In the genomic region with DNA sequence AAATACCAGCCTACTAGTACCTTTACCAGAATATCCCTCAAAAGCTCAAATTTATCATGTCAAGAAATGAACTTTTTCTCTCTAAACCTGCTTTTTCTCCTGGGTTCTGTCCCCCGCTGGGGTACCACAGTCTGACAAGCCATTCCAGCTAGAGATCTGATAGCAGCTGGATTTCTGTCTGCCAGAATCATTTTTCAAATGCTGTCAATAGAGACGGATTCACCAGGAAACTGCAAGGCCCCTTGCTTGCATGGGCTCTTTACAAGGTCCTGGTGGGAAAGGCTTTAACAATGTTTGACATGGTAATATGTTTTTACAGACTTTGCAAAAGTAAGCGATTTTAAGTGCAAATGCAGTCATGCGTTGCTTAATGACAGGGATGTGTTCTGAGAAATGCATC, we compare ENCODE assay signal across 21 cellular contexts. TPM values are rescaled to one million over a fixed set of nuclear protein-coding genes. Genes with fewer than 3 reads are reported as not detected.
DNase-seq lines count a peak whose midpoint lies in the region; ATAC-seq, FAIRE-seq and TF ChIP-seq lines count a peak whose summit lies in the region.
"Had no signal": no experiment of that assay in that cellular context is flagged by ENCODE, and none has a peak within 500 bp of the region (broad histone marks: within the 10 kb centered on the region; RNA-seq: fewer than 3 reads in every experiment).

No MANE protein-coding gene starts in this region.

- H3K27me3 ChIP-seq in Caco-2 (replicated peaks; ENCODE audit: control insufficient read depth, insufficient read depth, low read length) (no peaks in the 10 kb centered on the region), PC-9 (ENCODE audit: insufficient read depth, low read depth) (no peaks in the 10 kb centered on the region), hepatocyte (no peaks in the 10 kb centered on the region)
- H3K27me3 ChIP-seq: BE2C had no signal

- H3F3A ChIP-seq in PC-9 (ENCODE audit: insufficient read depth, low read depth) = peaks cover 21% of the 10 kb centered on the region

- H3K79me2 ChIP-seq in PC-9 (ENCODE audit: low read depth) = peaks cover 60% of the 10 kb centered on the region
- peaks cover 32% of the 10 kb centered on the region for H3K79me2 ChIP-seq in hepatocyte

- H3K4me3 Mint-ChIP-seq in Caco-2 (ENCODE audit: unreplicated experiment) = peak overlapping the region; percentile 78
- H3K4me3 Mint-ChIP-seq in activated CD4-positive, alpha-beta memory T cell treated with anti-CD3 and anti-CD28 coated beads, Interleukin-2, amount 10 ng/mL, durations not matched to agents 7 days and 5 days = no peak overlapping the region
- H3K4me3 Mint-ChIP-seq: CD4-positive, alpha-beta T cell had no signal

- no peaks in the 10 kb centered on the region; the same call in 1 of the 2 replicates for H4K20me1 ChIP-seq in PC-9 (ENCODE audit: insufficient read depth)
- no peaks in the 10 kb centered on the region for H4K20me1 ChIP-seq in hepatocyte (ENCODE audit: insufficient read depth, poor library complexity, severe bottlenecking)

- H3K9me3 Mint-ChIP-seq in Caco-2 (ENCODE audit: unreplicated experiment) = peaks cover 10% of the 10 kb centered on the region
- H3K9me3 Mint-ChIP-seq in activated CD4-positive, alpha-beta memory T cell treated with anti-CD3 and anti-CD28 coated beads, Interleukin-2, amount 10 ng/mL, durations not matched to agents 7 days and 5 days = no peaks in the 10 kb centered on the region
- H3K9me3 Mint-ChIP-seq: CD4-positive, alpha-beta T cell had no signal

- no peak for DNase-seq in A549 (ENCODE audit: low read depth in 1 of 2, low spot score in 1 of 2)
- DNase-seq in Caco-2 = no peak
- DNase-seq in PC-9 = no peak
- DNase-seq in hepatocyte (ENCODE audit: low spot score) = no peak
- DNase-seq in COR-L47 (lab: John Stamatoyannopoulos, UW) = no peak
- no peak for DNase-seq in activated CD4-positive, alpha-beta memory T cell treated with anti-CD3 and anti-CD28 coated beads, Interleukin-2, amount 10 ng/mL, durations not matched to agents 7 days and 5 days
- DNase-seq in NCI-H748 (lab: John Stamatoyannopoulos, UW; ENCODE audit: unreplicated experiment) = no peak
- DNase-seq: ACHN; BE2C; C1 segment of cervical spinal cord; CD4-positive, alpha-beta T cell; DMS79 treated with DMSO at 0.1 percent for 48 hours; GF-D8; IMR-90; Karpas-422; KBM-7 had no signal

- peak overlapping the region; percentile 84 for H3K4me2 ChIP-seq in A549
- H3K4me2 ChIP-seq in PC-9 = peak overlapping the region; percentile 94
- H3K4me2 ChIP-seq in hepatocyte = peak overlapping the region; percentile 90

- no peaks in the 10 kb centered on the region for H3K27me3 Mint-ChIP-seq in Caco-2 (ENCODE audit: insufficient read depth, unreplicated experiment)
- no peaks in the 10 kb centered on the region for H3K27me3 Mint-ChIP-seq in activated CD4-positive, alpha-beta memory T cell treated with anti-CD3 and anti-CD28 coated beads, Interleukin-2, amount 10 ng/mL, durations not matched to agents 7 days and 5 days
- H3K27me3 Mint-ChIP-seq: CD4-positive, alpha-beta T cell had no signal

- TF ChIP-seq RAD21 in A549 (conservative IDR thresholded peaks at IDR 0.05 in 1 of 2, IDR thresholded peaks at IDR 0.05 in 1 of 2) = no peak

- 86% methylated on average over 4 of the region's 4 CpGs for WGBS in A549 (ENCODE audit: missing lambda C conversion rate)
- WGBS in hepatocyte (ENCODE audit: low lambda C conversion rate, missing lambda C conversion rate) = 70% methylated on average over 4 of the region's 4 CpGs

- POLR2A ChIA-PET in A549 (lab: Yijun Ruan, JAX) = no interaction called here
- POLR2A ChIA-PET in Caco-2 (lab: Charles Lee) = no interaction called here
- POLR2A ChIA-PET in PC-9 (lab: Charles Lee; ENCODE audit: unreplicated experiment) = interaction anchor here (0.6 kb wide), 2 partner anchors 166 to 381 kb away, joined by 3 to 8 read pairs; no protein-coding TSS in a partner anchor
- POLR2A ChIA-PET in activated CD4-positive, alpha-beta memory T cell treated with anti-CD3 and anti-CD28 coated beads, Interleukin-2, amount 10 ng/mL, durations not matched to agents 7 days and 5 days (lab: Charles Lee) = no interaction called here

- ATAC-seq in A549 = no peak

- H3K9me3 ChIP-seq in A549 = no peaks in the 10 kb centered on the region
- no peaks in the 10 kb centered on the region for H3K9me3 ChIP-seq in Caco-2
- no peaks in the 10 kb centered on the region for H3K9me3 ChIP-seq in PC-9 (ENCODE audit: insufficient read depth, low read depth)
- H3K9me3 ChIP-seq in hepatocyte (ENCODE audit: low read depth) = no peaks in the 10 kb centered on the region
- H3K9me3 ChIP-seq: BE2C, HAP-1 had no signal

- peaks cover 47% of the 10 kb centered on the region for H3K36me3 Mint-ChIP-seq in Caco-2 (ENCODE audit: insufficient read depth, unreplicated experiment)
- peaks cover 3% of the 10 kb centered on the region for H3K36me3 Mint-ChIP-seq in activated CD4-positive, alpha-beta memory T cell treated with anti-CD3 and anti-CD28 coated beads, Interleukin-2, amount 10 ng/mL, durations not matched to agents 7 days and 5 days (ENCODE audit: low read depth)

- H3K4me1 Mint-ChIP-seq in Caco-2 (ENCODE audit: low read depth, unreplicated experiment) = peaks cover 58% of the 10 kb centered on the region
- peaks cover 32% of the 10 kb centered on the region for H3K4me1 Mint-ChIP-seq in activated CD4-positive, alpha-beta memory T cell treated with anti-CD3 and anti-CD28 coated beads, Interleukin-2, amount 10 ng/mL, durations not matched to agents 7 days and 5 days

- no peak for FAIRE-seq in A549 (lab: Jason Lieb, UNC)
- FAIRE-seq: D721Med, GM19239, H1 had no signal

- TF ChIP-seq CTCF in A549 (IDR thresholded peaks at IDR 0.05) (no peak), Caco-2 (IDR thresholded peaks at IDR 0.05; ENCODE audit: insufficient read depth in 1 of 2, low read depth in 1 of 2, low read length in 1 of 2, severe bottlenecking in 1 of 2, unreplicated experiment in 1 of 2) (no peak), PC-9 (conservative IDR thresholded peaks at IDR 0.05) (no peak), hepatocyte (IDR thresholded peaks at IDR 0.05; ENCODE audit: poor library complexity) (no peak)

- no TSS peak for BruUV-seq in Caco-2 (replicated peaks; lab: Mats Ljungman, UMichigan)
- BruUV-seq in PC-9 (replicated peaks; lab: Mats Ljungman, UMichigan) = no TSS peak

- H2AFZ ChIP-seq in PC-9 (no peak overlapping the region), hepatocyte (no peak overlapping the region)

- TF ChIP-seq POLR2A in A549 (IDR thresholded peaks at IDR 0.05; ENCODE audit: low read length) = no peak

- H3K27ac ChIP-seq in A549 (0 out of 6 replicates have a peak overlapping the region, but pooled peaks of 1 of the 2 experiments have one; percentile 6), PC-9 (no peak overlapping the region), hepatocyte (no peak overlapping the region)
- H3K27ac ChIP-seq: HL-60 had no signal

- intact Hi-C loops in Caco-2 (cut with micrococcal nuclease; ENCODE audit: unreplicated experiment) (no loop called here), PC-9 (cut with micrococcal nuclease; ENCODE audit: unreplicated experiment) (no loop called here)

- H3K9me2 ChIP-seq in PC-9 (ENCODE audit: insufficient read depth) = no peaks in the 10 kb centered on the region
- H3K9me2 ChIP-seq in hepatocyte (replicated peaks; ENCODE audit: insufficient read depth) = no peaks in the 10 kb centered on the region

- no peak overlapping the region for H3K27ac Mint-ChIP-seq in Caco-2 (ENCODE audit: unreplicated experiment)
- no peak overlapping the region for H3K27ac Mint-ChIP-seq in activated CD4-positive, alpha-beta memory T cell treated with anti-CD3 and anti-CD28 coated beads, Interleukin-2, amount 10 ng/mL, durations not matched to agents 7 days and 5 days
- H3K27ac Mint-ChIP-seq: CD4-positive, alpha-beta T cell had no signal

- CTCF ChIA-PET in A549 (lab: Yijun Ruan, JAX) (interaction anchor here (1.0 to 1.6 kb wide), 2 partner anchors 48 to 66 kb away, joined by 3 to 6 read pairs; no protein-coding TSS in a partner anchor), Caco-2 (lab: Charles Lee) (interaction anchor here (0.7 kb wide), 1 partner anchor 277 kb away, joined by 3 read pairs; no protein-coding TSS in a partner anchor), PC-9 (lab: Charles Lee) (interaction anchor here (1.0 kb wide), 1 partner anchor 66 kb away, joined by 4 read pairs; no protein-coding TSS in a partner anchor)
- CTCF ChIA-PET in activated CD4-positive, alpha-beta memory T cell treated with anti-CD3 and anti-CD28 coated beads, Interleukin-2, amount 10 ng/mL, durations not matched to agents 7 days and 5 days (lab: Charles Lee) = no interaction called here

- H3K4me1 ChIP-seq in A549 = peaks cover 27% of the 10 kb centered on the region
- peaks cover 41% of the 10 kb centered on the region for H3K4me1 ChIP-seq in Caco-2
- H3K4me1 ChIP-seq in PC-9 (replicated peaks; ENCODE audit: insufficient read depth) = peaks cover 29% of the 10 kb centered on the region
- H3K4me1 ChIP-seq in hepatocyte (ENCODE audit: insufficient read depth) = peaks cover 29% of the 10 kb centered on the region
- H3K4me1 ChIP-seq: BE2C had no signal

- no peak overlapping the region for H3K4me3 ChIP-seq in A549
- H3K4me3 ChIP-seq in Caco-2 (ENCODE audit: low read depth, low read length) = no peak overlapping the region
- peak overlapping the region; percentile 92; the same call in 1 of the 2 replicates for H3K4me3 ChIP-seq in PC-9
- H3K4me3 ChIP-seq in hepatocyte = no peak overlapping the region
- H3K4me3 ChIP-seq: HAP-1 had no signal

- TF ChIP-seq EP300 in A549 (IDR thresholded peaks at IDR 0.05) = no peak

- H3K36me3 ChIP-seq in Caco-2 (ENCODE audit: control insufficient read depth, insufficient read depth, low read length) = no peaks in the 10 kb centered on the region
- H3K36me3 ChIP-seq in PC-9 (ENCODE audit: low read depth) = no peaks in the 10 kb centered on the region
- H3K36me3 ChIP-seq in hepatocyte (replicated peaks; ENCODE audit: insufficient read depth, low read depth) = no peaks in the 10 kb centered on the region
- H3K36me3 ChIP-seq: BE2C, HAP-1 had no signal

RNA-seq across cellular contexts. Expression of gene ANXA11, which starts 4.9 kb away (rescaled TPM):
- polyA plus RNA-seq in A549 (2011; rRNA removed) (92.6 and 123 TPM in 2 replicates), A549 (2017; fragmentation: RNase III; extraction: RNeasy Plus Mini Kit Qiagen cat#74134 plus additional on column Dnase treatment) (117 to 121 TPM (median 119 TPM) in 3 replicates), hepatocyte (168 and 184 TPM in 2 replicates)
- polyA plus RNA-seq in A549 (2012; cell fraction: cytosol; rRNA removed) = 98.4 and 119 TPM in 2 replicates
- polyA plus RNA-seq in A549 (2012; cell fraction: nucleus; rRNA removed) = 109 and 134 TPM in 2 replicates
- polyA minus RNA-seq in A549 (2011; rRNA and poly(A)+ RNA removed) = 78.8 and 93.8 TPM in 2 replicates
- total RNA-seq in Caco-2 (2022) (316 and 327 TPM in 2 replicates), PC-9 (2021) (287 and 318 TPM in 2 replicates), hepatocyte (88.1 and 92.8 TPM in 2 replicates)
- total RNA-seq in activated CD4-positive, alpha-beta memory T cell treated with anti-CD3 and anti-CD28 coated beads, Interleukin-2, amount 10 ng/mL, durations not matched to agents 7 days and 5 days = 100 to 1,000 TPM; 271 to 273 TPM
